Comparison of ENCODE assay signal across 23 cellular contexts in the genomic region with DNA sequence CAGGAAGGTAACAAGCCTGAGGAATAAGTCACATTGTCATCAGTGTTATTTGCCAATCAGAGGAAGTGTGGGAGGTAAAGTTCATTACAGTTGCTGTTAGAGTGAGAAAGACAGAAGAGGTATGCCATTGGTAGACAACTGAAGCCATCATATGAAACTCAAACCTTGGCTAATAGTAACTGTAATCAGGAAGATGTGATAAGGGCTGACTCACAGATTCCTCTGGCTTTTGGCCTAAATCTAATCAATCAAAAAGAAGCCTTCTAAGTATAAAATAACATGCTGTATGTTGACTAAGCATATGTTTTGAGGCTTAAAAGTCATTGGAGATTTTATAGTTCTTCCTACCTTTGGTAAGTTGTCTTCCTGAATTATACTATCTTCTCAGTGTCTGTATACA.
DNase-seq lines count a peak whose midpoint lies in the region; ATAC-seq, FAIRE-seq and TF ChIP-seq lines count a peak whose summit lies in the region.
"Had no signal": no experiment of that assay in that cellular context is flagged by ENCODE, and none has a peak within 500 bp of the region (broad histone marks: within the 10 kb centered on the region; RNA-seq: fewer than 3 reads in every experiment).

No MANE protein-coding gene starts in this region.

- no peak overlapping the region for H3K27ac ChIP-seq in RWPE2 (ENCODE audit: poor library complexity, severe bottlenecking)
- no peak overlapping the region for H3K27ac ChIP-seq in mesendoderm (ENCODE audit: low read depth, low read length)
- no peak overlapping the region for H3K27ac ChIP-seq in left lung
- H3K27ac ChIP-seq in GM23338 (ENCODE audit: low read depth), result no peak overlapping the region
- H3K27ac ChIP-seq: ascending aorta, left ventricle myocardium inferior, right lobe of liver, thyroid gland had no signal

- H3K27me3 ChIP-seq in RWPE2 (ENCODE audit: insufficient read depth, poor library complexity, severe bottlenecking) (no peaks in the 10 kb centered on the region), mesendoderm (ENCODE audit: insufficient read depth, low read length, poor library complexity) (no peaks in the 10 kb centered on the region), MG63 (no peaks in the 10 kb centered on the region), left lung (no peaks in the 10 kb centered on the region), GM23338 (ENCODE audit: insufficient read depth) (no peaks in the 10 kb centered on the region)
- H3K27me3 ChIP-seq: ascending aorta, right lobe of liver, thyroid gland had no signal

- H3K23ac ChIP-seq in mesendoderm (ENCODE audit: low read length), result no peak overlapping the region

- FAIRE-seq in H54 (lab: Jason Lieb, UNC), result peak; percentile 33

- no peaks in the 10 kb centered on the region for H3K79me1 ChIP-seq in mesendoderm (ENCODE audit: low read length)

- no peak overlapping the region for H4K5ac ChIP-seq in mesendoderm (ENCODE audit: low read length)

- no peaks in the 10 kb centered on the region for H3K9me3 Mint-ChIP-seq in GM23338
- H3K9me3 Mint-ChIP-seq: stimulated activated memory B cell treated with anti-CD40 and anti-IgM and Interleukin-4, amounts not matched to agents 10 μg/mL and 1 μg/mL and 100 μg/mL, for 72 hours had no signal

- no peak overlapping the region for H4K8ac ChIP-seq in mesendoderm (ENCODE audit: low read depth, low read length)

- H3K4me2 ChIP-seq in mesendoderm (ENCODE audit: low read length) (no peak overlapping the region), GM23338 (no peak overlapping the region)

- H3F3A ChIP-seq in GM23338 (replicated peaks; ENCODE audit: low read depth), result no peaks in the 10 kb centered on the region

- H3K4ac ChIP-seq in mesendoderm (ENCODE audit: low read depth, low read length), result no peak overlapping the region

- no peak overlapping the region for H2BK120ac ChIP-seq in mesendoderm (ENCODE audit: low read depth, low read length)

- H3K4me1 ChIP-seq in RWPE2 (ENCODE audit: insufficient read depth, poor library complexity, severe bottlenecking), result peaks cover 8% of the 10 kb centered on the region
- H3K4me1 ChIP-seq in mesendoderm (ENCODE audit: control insufficient read depth, low read depth, low read length), result no peaks in the 10 kb centered on the region
- no peaks in the 10 kb centered on the region for H3K4me1 ChIP-seq in left lung
- H3K4me1 ChIP-seq in GM23338 (ENCODE audit: insufficient read depth), result no peaks in the 10 kb centered on the region
- H3K4me1 ChIP-seq: left ventricle myocardium inferior, right lobe of liver, thyroid gland had no signal

- TF ChIP-seq CTCF in RWPE2 (IDR thresholded peaks at IDR 0.05; ENCODE audit: poor library complexity, severe bottlenecking) (no peak), epithelial cell of esophagus (IDR thresholded peaks at IDR 0.05; ENCODE audit: insufficient read depth, low read depth, low read length, missing control alignments) (no peak), left lung (IDR thresholded peaks at IDR 0.05) (no peak), GM23338 (conservative IDR thresholded peaks at IDR 0.05; ENCODE audit: low read depth in 2 of 2) (no peak)

- H4K20me1 ChIP-seq in GM23338 (replicated peaks; ENCODE audit: insufficient read depth), result no peaks in the 10 kb centered on the region

- H3K79me2 ChIP-seq in mesendoderm (ENCODE audit: control insufficient read depth, insufficient read depth, low read length) (no peaks in the 10 kb centered on the region), GM23338 (replicated peaks; ENCODE audit: insufficient read depth) (no peaks in the 10 kb centered on the region)

- H3K27me3 Mint-ChIP-seq in GM23338 (ENCODE audit: insufficient read depth, low read depth, poor library complexity), result no peaks in the 10 kb centered on the region
- H3K27me3 Mint-ChIP-seq: CD4-positive, alpha-beta memory T cell; stimulated activated memory B cell treated with anti-CD40 and anti-IgM and Interleukin-4, amounts not matched to agents 10 μg/mL and 1 μg/mL and 100 μg/mL, for 72 hours had no signal

- H3K4me3 Mint-ChIP-seq in GM23338, result no peak overlapping the region
- H3K4me3 Mint-ChIP-seq: CD4-positive, alpha-beta memory T cell; stimulated activated memory B cell treated with anti-CD40 and anti-IgM and Interleukin-4, amounts not matched to agents 10 μg/mL and 1 μg/mL and 100 μg/mL, for 72 hours had no signal

- H3K36me3 ChIP-seq in RWPE2 (ENCODE audit: low read depth), result no peaks in the 10 kb centered on the region
- H3K36me3 ChIP-seq in mesendoderm (ENCODE audit: control insufficient read depth, insufficient read depth, low read length), result no peaks in the 10 kb centered on the region
- no peaks in the 10 kb centered on the region for H3K36me3 ChIP-seq in MG63
- H3K36me3 ChIP-seq in left lung, result no peaks in the 10 kb centered on the region
- H3K36me3 ChIP-seq in GM23338 (ENCODE audit: insufficient read depth), result no peaks in the 10 kb centered on the region
- H3K36me3 ChIP-seq: ascending aorta, left ventricle myocardium inferior, right lobe of liver, thyroid gland had no signal

- H2AK5ac ChIP-seq in mesendoderm (ENCODE audit: low read length), result no peak overlapping the region

- no peak overlapping the region for H2BK5ac ChIP-seq in mesendoderm (ENCODE audit: low read length)

- no peak overlapping the region for H3K18ac ChIP-seq in mesendoderm (ENCODE audit: low read length)

- no peak overlapping the region for H3K9ac ChIP-seq in mesendoderm (ENCODE audit: low read length)

- peak; percentile 46 for ATAC-seq in RWPE2 (ENCODE audit: low read depth)
- no peak for ATAC-seq in HG02763 (IDR thresholded peaks at IDR 0.05; ENCODE audit: unreplicated experiment)
- ATAC-seq in left lung, result no peak
- no peak for ATAC-seq in GM23338
- ATAC-seq: right lobe of liver; stimulated activated memory B cell treated with anti-CD40 and anti-IgM and Interleukin-4, amounts not matched to agents 10 μg/mL and 1 μg/mL and 100 μg/mL, for 72 hours had no signal

- H3K4me3 ChIP-seq in RWPE2 (ENCODE audit: severe bottlenecking) (no peak overlapping the region), epithelial cell of esophagus (ENCODE audit: low read length) (no peak overlapping the region), mesendoderm (ENCODE audit: low read length) (no peak overlapping the region), MG63 (no peak overlapping the region), left lung (no peak overlapping the region), GM23338 (no peak overlapping the region)
- H3K4me3 ChIP-seq: ascending aorta, left ventricle myocardium inferior, right lobe of liver, thyroid gland had no signal

- no peak overlapping the region for H2AFZ ChIP-seq in GM23338

- no peaks in the 10 kb centered on the region for H3K9me2 ChIP-seq in GM23338 (ENCODE audit: insufficient read depth)

- DNase-seq in H54 (ENCODE audit: insufficient read length, low spot score) (no peak), RWPE2 (ENCODE audit: low spot score) (no peak), epithelial cell of esophagus (ENCODE audit: low read depth) (peak; percentile 72), mesendoderm (peak; percentile 17), MG63 (no peak), left lung (no peak), GM23338 (ENCODE audit: low spot score) (no peak)
- DNase-seq: activated CD4-positive, alpha-beta T cell treated with anti-CD3 and anti-CD28 coated beads, Interleukin-2, amount 50 U/mL, for 48 hours; activated naive CD4-positive, alpha-beta T cell treated with Interleukin-2 at 50 U/mL for 16 hours; CD4-positive, alpha-beta memory T cell; cortex of kidney; DMS53; Karpas-422; left ventricle myocardium inferior; NCI-H1105; NCI-H2081 treated with DMSO at 0.1 percent for 48 hours; NCI-H524; right lobe of liver; SHP77; thyroid gland had no signal

- TF ChIP-seq POLR2A in H54 (IDR thresholded peaks at IDR 0.05; ENCODE audit: low read depth, low read length), result no peak

- H2BK15ac ChIP-seq in mesendoderm (replicated peaks; ENCODE audit: low read depth), result no peak overlapping the region

- H3K36me3 Mint-ChIP-seq in GM23338 (ENCODE audit: low read depth), result no peaks in the 10 kb centered on the region
- H3K36me3 Mint-ChIP-seq: CD4-positive, alpha-beta memory T cell; stimulated activated memory B cell treated with anti-CD40 and anti-IgM and Interleukin-4, amounts not matched to agents 10 μg/mL and 1 μg/mL and 100 μg/mL, for 72 hours had no signal

- intact Hi-C loops in left lung (cut with DNase I), result no loop called here

- H3K4me1 Mint-ChIP-seq in GM23338, result no peaks in the 10 kb centered on the region
- H3K4me1 Mint-ChIP-seq: CD4-positive, alpha-beta memory T cell; stimulated activated memory B cell treated with anti-CD40 and anti-IgM and Interleukin-4, amounts not matched to agents 10 μg/mL and 1 μg/mL and 100 μg/mL, for 72 hours had no signal

- no peak overlapping the region for H3K27ac Mint-ChIP-seq in GM23338
- H3K27ac Mint-ChIP-seq: CD4-positive, alpha-beta memory T cell; stimulated activated memory B cell treated with anti-CD40 and anti-IgM and Interleukin-4, amounts not matched to agents 10 μg/mL and 1 μg/mL and 100 μg/mL, for 72 hours had no signal

- no peaks in the 10 kb centered on the region for H3K9me3 ChIP-seq in RWPE2 (ENCODE audit: severe bottlenecking)
- H3K9me3 ChIP-seq in MG63, result no peaks in the 10 kb centered on the region
- no peaks in the 10 kb centered on the region for H3K9me3 ChIP-seq in left lung
- H3K9me3 ChIP-seq: ascending aorta, left ventricle myocardium inferior, right lobe of liver, thyroid gland had no signal

- H3K56ac ChIP-seq in mesendoderm (ENCODE audit: low read length), result no peak overlapping the region

TF ChIP-seq in GM23338, 12 proteins besides CTCF, POLR2A, EP300 and RAD21 (continues in another document):
- TF ChIP-seq JUNB (IDR thresholded peaks at IDR 0.05; ENCODE audit: unreplicated experiment) (no peak), ZNF114 (CRISPR knock-in tag; IDR thresholded peaks at IDR 0.05) (no peak), ZNF331 (CRISPR knock-in tag; IDR thresholded peaks at IDR 0.05; ENCODE audit: low read depth) (no peak)

Comparison
In these comparisons a context has a peak if more than half of its experiments do, and no peak if none do; other contexts are left out.
1. DNase-seq: peak in epithelial cell of esophagus (single experiment) and mesendoderm (single experiment); none in H54 (single experiment), RWPE2 (single experiment), MG63 (single experiment), left lung (0 of 2) and GM23338 (single experiment).